In genomic region chr10:122953827-122954730, GRCh38 we compare ENCODE assay signal across 1 cellular context.
TF ChIP-seq lines count a peak whose summit lies in the region.

C10orf88 (minus strand) TSS chr10:122954227; CDS start chr10:122954178, 49 bp downstream.

TF ChIP-seq in SK-N-SH, 30 proteins besides CTCF, POLR2A, EP300 and RAD21 (continued from another document):
- no peak for TF ChIP-seq RXRA (IDR thresholded peaks at IDR 0.05; ENCODE audit: borderline replicate concordance, low read depth)
- no peak for TF ChIP-seq USF2 (IDR thresholded peaks at IDR 0.05; ENCODE audit: borderline replicate concordance, low read depth, low read length)
- TF ChIP-seq RCOR1 (IDR thresholded peaks at IDR 0.05; ENCODE audit: low read length) = peak; percentile 73; the same call in 1 of the 2 replicates
- TF ChIP-seq GABPA (IDR thresholded peaks at IDR 0.05; ENCODE audit: low read depth) = peak; percentile 94
- peak; percentile 100 for TF ChIP-seq MAX (IDR thresholded peaks at IDR 0.05; ENCODE audit: low read depth)
- no peak for TF ChIP-seq JUND (IDR thresholded peaks at IDR 0.05)
- no peak for TF ChIP-seq PBX3 (IDR thresholded peaks at IDR 0.05)
- TF ChIP-seq FOXM1 (IDR thresholded peaks at IDR 0.05; ENCODE audit: low read depth) = no peak
- TF ChIP-seq USF1 (IDR thresholded peaks at IDR 0.05; ENCODE audit: borderline replicate concordance, low read depth) = 0 out of 2 replicates have a peak, but pooled peaks have one; percentile 39
- TF ChIP-seq NRF1 (IDR thresholded peaks at IDR 0.05; ENCODE audit: low read depth, low read length) = peak; percentile 100
- TF ChIP-seq POLR2AphosphoS5 (IDR thresholded peaks at IDR 0.05; ENCODE audit: low read depth, low read length) = peak; percentile 70; the same call in 1 of the 2 replicates
- peak; percentile 87; the same call in 1 of the 2 replicates for TF ChIP-seq SIN3A (IDR thresholded peaks at IDR 0.05; ENCODE audit: borderline replicate concordance, low read depth, low read length)
